11 cellular contexts compared by ENCODE assay signal in the genomic region with DNA sequence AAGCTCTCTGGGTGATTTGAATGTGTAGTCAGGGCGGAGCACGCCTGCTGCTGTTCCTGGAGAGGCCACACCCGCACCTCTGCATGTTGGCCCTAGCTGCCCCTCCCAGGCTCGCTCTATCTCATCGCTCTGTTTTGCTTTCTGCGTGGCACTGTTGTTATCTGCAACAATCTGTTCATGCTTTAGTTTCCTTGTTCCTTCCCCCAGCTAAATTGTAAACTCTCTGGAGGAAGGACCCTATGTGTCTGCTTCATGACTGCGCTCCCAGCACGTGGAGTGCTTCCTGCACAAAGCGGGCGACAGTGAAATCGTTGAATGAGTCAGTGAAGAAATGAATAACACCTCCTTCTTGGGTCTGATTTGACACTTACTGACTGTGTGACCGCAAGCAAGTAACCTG. TPM values are rescaled to one million over a fixed set of nuclear protein-coding genes. Genes with fewer than 3 reads are reported as not detected.
DNase-seq lines count a peak whose midpoint lies in the region; ATAC-seq, FAIRE-seq and TF ChIP-seq lines count a peak whose summit lies in the region.
"Not testable (repeated sequence)": the region's sequence is repeated elsewhere in the genome, so short reads cannot be mapped to it uniquely, and the experiment has no call there.
"Had no signal": no experiment of that assay in that cellular context is flagged by ENCODE, and none has a peak within 500 bp of the region (broad histone marks: within the 10 kb centered on the region; RNA-seq: fewer than 3 reads in every experiment).

No MANE protein-coding gene starts in this region.

- H3K4me3 ChIP-seq in GM12865 (ENCODE audit: low read depth, low read length); H1 (ENCODE audit: extremely low read depth in 1 of 4, insufficient read depth in 2 of 4, low read depth in 3 of 4, low read length in 4 of 4): not testable (repeated sequence)

- H3K4me3 Mint-ChIP-seq in activated T-helper 1 cell treated with anti-CD3 and anti-CD28 coated beads, Interleukin-12 subunit alpha, Interleukin-12 subunit beta, Interleukin-2, Interleukin-4 antibody, amounts not matched to agents 30 ng/mL and 10 ng/mL and 1 ng/mL, durations not matched to agents 14 hours and 24 hours and 36 hours: not testable (repeated sequence)

- H3K9me3 ChIP-seq in H1 (ENCODE audit: insufficient read depth in 2 of 2, low read depth in 1 of 2, low read length in 1 of 2): not testable (repeated sequence)

- H2BK12ac ChIP-seq in H1 (ENCODE audit: low read depth, low read length): not testable (repeated sequence)

- TF ChIP-seq RAD21 in H1 (IDR thresholded peaks at IDR 0.05 in 1 of 2, conservative IDR thresholded peaks at IDR 0.05 in 1 of 2; ENCODE audit: low read depth in 2 of 2, low read length in 2 of 2): not testable (repeated sequence)

- not testable (repeated sequence) for H2AK5ac ChIP-seq in H1 (ENCODE audit: low read depth, low read length)

- not testable (repeated sequence) for H4K20me1 ChIP-seq in H1 (replicated peaks in 1 of 2; ENCODE audit: control insufficient read depth in 1 of 2, insufficient read depth in 2 of 2, low read length in 2 of 2)

- 95% methylated on average over 5 of the region's 12 CpGs; no CpG with 5 or more reads in 1 of the 2 experiments for WGBS in H1 (ENCODE audit: extremely low coverage in 1 of 2, insufficient coverage in 1 of 2, insufficient read length in 1 of 2, insufficient replicate concordance in 2 of 2, low coverage in 1 of 2, low lambda C conversion rate in 2 of 2, missing lambda C conversion rate in 1 of 2), 2 experiments

- H3K27ac Mint-ChIP-seq in activated T-helper 1 cell treated with anti-CD3 and anti-CD28 coated beads, Interleukin-12 subunit alpha, Interleukin-12 subunit beta, Interleukin-2, Interleukin-4 antibody, amounts not matched to agents 30 ng/mL and 10 ng/mL and 1 ng/mL, durations not matched to agents 14 hours and 24 hours and 36 hours: not testable (repeated sequence)

- peak; percentile 30 for DNase-seq in GM12865 (ENCODE audit: low read depth)
- peak; percentile 53 for DNase-seq in activated CD4-positive, alpha-beta T cell treated with anti-CD3 and anti-CD28 coated beads for 48 hours
- DNase-seq in activated T-helper 1 cell treated with anti-CD3 and anti-CD28 coated beads, Interleukin-12 subunit alpha, Interleukin-12 subunit beta, Interleukin-2, Interleukin-4 antibody, amounts not matched to agents 30 ng/mL and 10 ng/mL and 1 ng/mL, durations not matched to agents 14 hours and 24 hours and 36 hours (ENCODE audit: low spot score): peak; percentile 43
- not testable (repeated sequence) for DNase-seq in H1 (ENCODE audit: low read depth in 1 of 2, low spot score in 2 of 2)
- peak; percentile 3 to 28 (median 16) for DNase-seq in stimulated activated CD4-positive, alpha-beta T cell treated with anti-CD3 and anti-CD28 coated beads, Interleukin-12 subunit alpha, Interleukin-12 subunit beta, amount 100 ng/mL, for 48 hours (ENCODE audit: low read depth in 2 of 3, low spot score in 1 of 3)
- DNase-seq in ureter (ENCODE audit: low spot score): peak; percentile 55

- TF ChIP-seq EP300 in H1 (IDR thresholded peaks at IDR 0.05; ENCODE audit: borderline replicate concordance in 1 of 2, low read depth in 2 of 2, low read length in 2 of 2): not testable (repeated sequence)

- H4K5ac ChIP-seq in H1 (ENCODE audit: insufficient read length, low read depth, low read length): not testable (repeated sequence)

- POLR2A ChIA-PET in H1 (lab: Charles Lee; ENCODE audit: partially characterized antibody): not testable (repeated sequence)

- H2BK20ac ChIP-seq in H1 (ENCODE audit: low read length): not testable (repeated sequence)

- H3K18ac ChIP-seq in H1 (ENCODE audit: extremely low read depth, low read length): not testable (repeated sequence)

- not testable (repeated sequence) for H3K4me1 ChIP-seq in H1 (replicated peaks in 1 of 4; ENCODE audit: control insufficient read depth in 3 of 4, insufficient read depth in 4 of 4, low read length in 3 of 4)

- H3K79me1 ChIP-seq in H1 (ENCODE audit: low read depth, low read length): not testable (repeated sequence)

- not testable (repeated sequence) for TF ChIP-seq POLR2A in H1 (IDR thresholded peaks at IDR 0.05; ENCODE audit: control extremely low read depth in 1 of 2, low read depth in 2 of 2, low read length in 2 of 2)

- H4K91ac ChIP-seq in H1 (replicated peaks; ENCODE audit: insufficient read length, low read length): not testable (repeated sequence)

- H3K9ac ChIP-seq in H1 (replicated peaks in 1 of 4; ENCODE audit: extremely low read depth in 1 of 4, low read depth in 3 of 4, low read length in 3 of 4): not testable (repeated sequence)

- not testable (repeated sequence) for H3K4me2 ChIP-seq in H1 (ENCODE audit: insufficient read depth in 1 of 2, low read depth in 2 of 2, low read length in 2 of 2)

- H2BK5ac ChIP-seq in H1 (ENCODE audit: low read depth, low read length): not testable (repeated sequence)

- not testable (repeated sequence) for H3K56ac ChIP-seq in H1 (replicated peaks; ENCODE audit: insufficient read length, low read depth, low read length)

- H3K14ac ChIP-seq in H1 (ENCODE audit: insufficient read length): not testable (repeated sequence)

- H3K4ac ChIP-seq in H1 (replicated peaks; ENCODE audit: insufficient read length, low read depth, low read length): not testable (repeated sequence)

- H3K36me3 Mint-ChIP-seq in activated T-helper 1 cell treated with anti-CD3 and anti-CD28 coated beads, Interleukin-12 subunit alpha, Interleukin-12 subunit beta, Interleukin-2, Interleukin-4 antibody, amounts not matched to agents 30 ng/mL and 10 ng/mL and 1 ng/mL, durations not matched to agents 14 hours and 24 hours and 36 hours (ENCODE audit: low read depth): not testable (repeated sequence)

- not testable (repeated sequence) for H2AFZ ChIP-seq in H1 (ENCODE audit: low read length)

- FAIRE-seq in H1 (lab: Jason Lieb, UNC): peak; percentile 32

- H3K36me3 ChIP-seq in H1 (ENCODE audit: control insufficient read depth in 2 of 4, insufficient read depth in 4 of 4, low read length in 3 of 4): not testable (repeated sequence)

- intact Hi-C loops in activated T-helper 1 cell treated with anti-CD3 and anti-CD28 coated beads, Interleukin-12 subunit alpha, Interleukin-12 subunit beta, Interleukin-2, Interleukin-4 antibody, amounts not matched to agents 30 ng/mL and 10 ng/mL and 1 ng/mL, durations not matched to agents 14 hours and 24 hours and 36 hours (cut with micrococcal nuclease): not testable (repeated sequence)

- H3K27me3 Mint-ChIP-seq in activated T-helper 1 cell treated with anti-CD3 and anti-CD28 coated beads, Interleukin-12 subunit alpha, Interleukin-12 subunit beta, Interleukin-2, Interleukin-4 antibody, amounts not matched to agents 30 ng/mL and 10 ng/mL and 1 ng/mL, durations not matched to agents 14 hours and 24 hours and 36 hours (ENCODE audit: insufficient read depth): not testable (repeated sequence)

- not testable (repeated sequence) for H3K4me1 Mint-ChIP-seq in activated T-helper 1 cell treated with anti-CD3 and anti-CD28 coated beads, Interleukin-12 subunit alpha, Interleukin-12 subunit beta, Interleukin-2, Interleukin-4 antibody, amounts not matched to agents 30 ng/mL and 10 ng/mL and 1 ng/mL, durations not matched to agents 14 hours and 24 hours and 36 hours (ENCODE audit: low read depth)

- ATAC-seq in GM21515 (IDR thresholded peaks at IDR 0.05; ENCODE audit: unreplicated experiment) (peak; percentile 62), HG03520 (IDR thresholded peaks at IDR 0.05; ENCODE audit: unreplicated experiment) (peak; percentile 50)

- H4K8ac ChIP-seq in H1 (ENCODE audit: extremely low read depth, insufficient read depth, low read length): not testable (repeated sequence)

- not testable (repeated sequence) for H2BK15ac ChIP-seq in H1 (ENCODE audit: low read length)

- TF ChIP-seq CTCF in GM12865 (IDR thresholded peaks at IDR 0.05; ENCODE audit: insufficient read depth, low read depth, low read length, missing control alignments); H1 (IDR thresholded peaks at IDR 0.05; ENCODE audit: control extremely low read depth in 1 of 3, insufficient read depth in 1 of 3, low read depth in 1 of 3, low read length in 3 of 3): not testable (repeated sequence)

- H3K9me3 Mint-ChIP-seq in activated T-helper 1 cell treated with anti-CD3 and anti-CD28 coated beads, Interleukin-12 subunit alpha, Interleukin-12 subunit beta, Interleukin-2, Interleukin-4 antibody, amounts not matched to agents 30 ng/mL and 10 ng/mL and 1 ng/mL, durations not matched to agents 14 hours and 24 hours and 36 hours: not testable (repeated sequence)

- H3K23me2 ChIP-seq in H1 (ENCODE audit: low read depth, low read length): not testable (repeated sequence)

- H3K27ac ChIP-seq in H1 (ENCODE audit: low read depth, low read length): not testable (repeated sequence)

- CTCF ChIA-PET in H1 (lab: Charles Lee; ENCODE audit: partially characterized antibody): not testable (repeated sequence)

- not testable (repeated sequence) for H2BK120ac ChIP-seq in H1 (replicated peaks; ENCODE audit: low read depth, low read length)

- not testable (repeated sequence) for H3K27me3 ChIP-seq in H1 (replicated peaks in 1 of 4; ENCODE audit: control insufficient read depth in 3 of 4, extremely low read depth in 1 of 4, insufficient read depth in 3 of 4, low read length in 3 of 4)

- not testable (repeated sequence) for H3K79me2 ChIP-seq in H1 (ENCODE audit: control insufficient read depth in 1 of 2, insufficient read depth in 2 of 2, low read length in 2 of 2)

- not testable (repeated sequence) for H3K23ac ChIP-seq in H1 (ENCODE audit: insufficient read length)

RNA-seq across cellular contexts. Expression of gene LGALS9B, which starts 16.5 kb away (rescaled TPM):
- total RNA-seq in activated T-helper 1 cell treated with anti-CD3 and anti-CD28 coated beads, Interleukin-12 subunit alpha, Interleukin-12 subunit beta, Interleukin-2, Interleukin-4 antibody, amounts not matched to agents 30 ng/mL and 10 ng/mL and 1 ng/mL, durations not matched to agents 14 hours and 24 hours and 36 hours: not detected in 2 replicates
- not detected in 2 replicates for total RNA-seq in H1 (2021; fragmentation: NEBNext Ultra II Directional; extraction: Animal tissue kit (Norgen Biotek cat#: 25700))
- polyA plus RNA-seq in H1 (2011; rRNA removed): not detected in 2 replicates
- not detected for polyA plus RNA-seq in H1 (2011; cell fraction: cytosol; rRNA removed)
- polyA plus RNA-seq in H1 (2011; cell fraction: nucleus; rRNA removed): not detected
- polyA plus RNA-seq in H1 (2012, experiment 1 of 2): not detected in 4 replicates
- polyA plus RNA-seq in H1 (2012, experiment 2 of 2): not detected
- not detected for polyA plus RNA-seq in H1 (2013, experiment 1 of 2)
- polyA plus RNA-seq in H1 (2013, experiment 2 of 2): not detected
- not detected in 2 replicates for polyA minus RNA-seq in H1 (2011; rRNA and poly(A)+ RNA removed)
- not detected for polyA minus RNA-seq in H1 (2011; cell fraction: cytosol; rRNA and poly(A)+ RNA removed)
- not detected for polyA minus RNA-seq in H1 (2011; cell fraction: nucleus; rRNA and poly(A)+ RNA removed)
- not detected for total RNA-seq in ureter
- total RNA-seq: endothelial cell of umbilical vein, HepG2 had no signal
- polyA plus RNA-seq: AG04450, endothelial cell of umbilical vein, HepG2 had no signal
